13 cellular contexts compared by ENCODE assay signal in the genomic region with DNA sequence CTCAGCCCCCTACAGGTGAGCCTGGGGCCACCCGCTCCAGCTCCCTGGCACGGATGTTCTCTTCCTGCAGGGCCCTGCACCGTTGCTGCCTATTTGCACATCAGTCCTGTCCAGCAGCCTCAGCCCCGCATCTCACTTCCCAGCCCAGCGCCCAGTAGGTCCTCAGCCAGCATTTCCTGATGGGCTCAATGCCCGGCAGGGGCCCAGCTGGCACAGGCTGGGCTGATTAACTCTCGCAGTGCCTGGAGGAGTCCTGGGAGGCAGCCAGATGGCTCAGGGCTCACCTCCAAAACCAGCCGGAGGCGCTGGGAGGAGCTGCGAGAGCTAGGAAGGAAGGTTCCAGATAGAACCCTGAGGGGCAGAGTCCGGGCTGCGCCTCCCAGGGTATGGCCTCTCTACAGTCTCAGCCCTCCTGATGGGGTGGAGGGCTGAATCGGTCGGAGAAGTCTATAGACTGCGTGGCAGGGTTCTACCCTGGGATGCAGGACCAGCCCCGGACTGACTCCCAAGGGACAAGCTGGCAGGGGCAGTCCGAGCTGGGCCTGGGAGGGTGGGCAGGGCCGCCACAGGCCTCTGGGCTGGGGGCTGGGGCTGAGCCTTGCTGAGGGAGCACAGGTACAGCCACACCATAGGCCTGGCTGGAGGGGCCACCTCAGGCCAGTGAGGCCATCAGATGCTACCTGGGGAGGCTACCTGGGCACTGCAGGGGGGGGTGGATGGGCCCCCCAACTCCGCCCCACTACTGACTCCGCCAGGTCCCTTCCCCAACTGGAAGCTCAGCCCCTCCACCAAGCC. TPM values are rescaled to one million over a fixed set of nuclear protein-coding genes. Genes with fewer than 3 reads are reported as not detected.
A peak's percentile ranks its signal among the peaks of the same experiment; 100 is the strongest.
DNase-seq lines count a peak whose midpoint lies in the region; ATAC-seq and TF ChIP-seq lines count a peak whose summit lies in the region.
"Had no signal": no experiment of that assay in that cellular context is flagged by ENCODE, and none has a peak within 500 bp of the region (broad histone marks: within the 10 kb centered on the region; RNA-seq: fewer than 3 reads in every experiment).

No MANE protein-coding gene starts in this region.

- H3K79me2 ChIP-seq in hepatocyte: no peaks in the 10 kb centered on the region

- CTCF ChIA-PET in activated CD8-positive, alpha-beta T cell treated with anti-CD3 and anti-CD28 coated beads, Interleukin-2, amount 10 ng/mL, durations not matched to agents 7 days and 5 days (lab: Charles Lee): interaction anchor here (0.9 to 1.3 kb wide), 3 partner anchors 25 to 227 kb away, joined by 3 to 5 read pairs (median 3); no protein-coding TSS in a partner anchor

- no peaks in the 10 kb centered on the region for H3K9me3 Mint-ChIP-seq in activated CD8-positive, alpha-beta T cell treated with anti-CD3 and anti-CD28 coated beads, Interleukin-2, amount 10 ng/mL, durations not matched to agents 7 days and 5 days (ENCODE audit: insufficient read depth)
- H3K9me3 Mint-ChIP-seq: naive B cell, T-cell had no signal

- H3K4me3 ChIP-seq in BLaER1: no peak overlapping the region
- no peak overlapping the region for H3K4me3 ChIP-seq in astrocyte of the cerebellum (ENCODE audit: low read depth, low read length)
- H3K4me3 ChIP-seq in hepatocyte: no peak overlapping the region

- ATAC-seq in activated CD8-positive, alpha-beta T cell treated with anti-CD3 and anti-CD28 coated beads, Interleukin-2, amount 10 ng/mL, durations not matched to agents 7 days and 5 days: no peak
- no peak for ATAC-seq in GM18517 (IDR thresholded peaks at IDR 0.05; ENCODE audit: unreplicated experiment)

- H3K27ac Mint-ChIP-seq in activated CD8-positive, alpha-beta T cell treated with anti-CD3 and anti-CD28 coated beads, Interleukin-2, amount 10 ng/mL, durations not matched to agents 7 days and 5 days: no peak overlapping the region
- H3K27ac Mint-ChIP-seq: B cell, naive B cell, T-cell had no signal

- H3K36me3 ChIP-seq in BLaER1 (no peaks in the 10 kb centered on the region), hepatocyte (replicated peaks; ENCODE audit: insufficient read depth, low read depth) (no peaks in the 10 kb centered on the region)

- no peaks in the 10 kb centered on the region for H4K20me1 ChIP-seq in BLaER1
- no peaks in the 10 kb centered on the region for H4K20me1 ChIP-seq in hepatocyte (ENCODE audit: insufficient read depth, poor library complexity, severe bottlenecking)

- 82% methylated on average over 19 of the region's 20 CpGs for WGBS in hepatocyte (ENCODE audit: low lambda C conversion rate, missing lambda C conversion rate)

- H3K9ac ChIP-seq in BLaER1: no peak overlapping the region

- no peaks in the 10 kb centered on the region for H3K36me3 Mint-ChIP-seq in activated CD8-positive, alpha-beta T cell treated with anti-CD3 and anti-CD28 coated beads, Interleukin-2, amount 10 ng/mL, durations not matched to agents 7 days and 5 days (ENCODE audit: low read depth)
- H3K36me3 Mint-ChIP-seq: naive B cell, T-cell had no signal

- H3K27ac ChIP-seq in BLaER1 (peak overlapping the region; percentile 47), hepatocyte (no peak overlapping the region)

- DNase-seq in NCI-H1092 treated with DMSO at 0.1 percent for 48 hours (lab: John Stamatoyannopoulos, UW) (peak; percentile 66), astrocyte of the cerebellum (ENCODE audit: low read depth) (no peak), hepatocyte (ENCODE audit: low spot score) (peak; percentile 4), occipital lobe (lab: John Stamatoyannopoulos, UW) (no peak), hippocampal formation (lab: John Stamatoyannopoulos, UW) (no peak)
- DNase-seq in activated CD8-positive, alpha-beta T cell treated with anti-CD3 and anti-CD28 coated beads, Interleukin-2, amount 10 ng/mL, durations not matched to agents 7 days and 5 days: no peak
- DNase-seq: cortex of kidney; naive B cell; stimulated activated naive CD4-positive, alpha-beta T cell; T-cell had no signal

- POLR2A ChIA-PET in activated CD8-positive, alpha-beta T cell treated with anti-CD3 and anti-CD28 coated beads, Interleukin-2, amount 10 ng/mL, durations not matched to agents 7 days and 5 days (lab: Charles Lee): no interaction called here

- no peaks in the 10 kb centered on the region for H3K27me3 Mint-ChIP-seq in activated CD8-positive, alpha-beta T cell treated with anti-CD3 and anti-CD28 coated beads, Interleukin-2, amount 10 ng/mL, durations not matched to agents 7 days and 5 days (ENCODE audit: low read depth)
- H3K27me3 Mint-ChIP-seq: B cell, naive B cell, T-cell had no signal

- H3K9me3 ChIP-seq in BLaER1 (no peaks in the 10 kb centered on the region), hepatocyte (ENCODE audit: low read depth) (no peaks in the 10 kb centered on the region)

- TF ChIP-seq CTCF in astrocyte of the cerebellum (IDR thresholded peaks at IDR 0.05; ENCODE audit: low read depth, low read length, missing control alignments) (peak; percentile 14), hepatocyte (IDR thresholded peaks at IDR 0.05; ENCODE audit: poor library complexity) (no peak)

- in situ Hi-C loops in astrocyte of the cerebellum (cut with HindIII; ENCODE audit: low sequenced_read_pairs): no loop called here

- no peak overlapping the region for H3K4me3 Mint-ChIP-seq in activated CD8-positive, alpha-beta T cell treated with anti-CD3 and anti-CD28 coated beads, Interleukin-2, amount 10 ng/mL, durations not matched to agents 7 days and 5 days
- H3K4me3 Mint-ChIP-seq: B cell, naive B cell, T-cell had no signal

- H3K4me1 Mint-ChIP-seq in activated CD8-positive, alpha-beta T cell treated with anti-CD3 and anti-CD28 coated beads, Interleukin-2, amount 10 ng/mL, durations not matched to agents 7 days and 5 days (ENCODE audit: low read depth): no peaks in the 10 kb centered on the region
- H3K4me1 Mint-ChIP-seq: T-cell had no signal

- peaks cover 46% of the 10 kb centered on the region for H3K4me1 ChIP-seq in BLaER1
- peaks cover 6% of the 10 kb centered on the region for H3K4me1 ChIP-seq in hepatocyte (ENCODE audit: insufficient read depth)

- peak overlapping the region; percentile 66 for H3K4me2 ChIP-seq in BLaER1
- H3K4me2 ChIP-seq in hepatocyte: no peak overlapping the region

- no peaks in the 10 kb centered on the region for H3K9me2 ChIP-seq in hepatocyte (replicated peaks; ENCODE audit: insufficient read depth)

- no peaks in the 10 kb centered on the region for H3K27me3 ChIP-seq in BLaER1
- no peaks in the 10 kb centered on the region for H3K27me3 ChIP-seq in hepatocyte

- H2AFZ ChIP-seq in hepatocyte: no peak overlapping the region

RNA-seq across cellular contexts. Expression of a gene that starts 19.2 kb away (rescaled TPM):
- total RNA-seq in hepatocyte (40.5 and 47.7 TPM in 2 replicates), occipital lobe (129 TPM)
- polyA plus RNA-seq in hepatocyte: 64.9 and 74.2 TPM in 2 replicates
- total RNA-seq in activated CD8-positive, alpha-beta T cell treated with anti-CD3 and anti-CD28 coated beads, Interleukin-2, amount 10 ng/mL, durations not matched to agents 7 days and 5 days: 10 to 100 TPM; 91.1 to 96.8 TPM

Comparison
In these comparisons a context has a peak if more than half of its experiments do, and no peak if none do; other contexts are left out.
1. DNase-seq: peak in NCI-H1092 treated with DMSO at 0.1 percent for 48 hours (single experiment) and hepatocyte (single experiment); none in astrocyte of the cerebellum (single experiment), activated CD8-positive, alpha-beta T cell treated with anti-CD3 and anti-CD28 coated beads, Interleukin-2, amount 10 ng/mL, durations not matched to agents 7 days and 5 days (single experiment), occipital lobe (single experiment) and hippocampal formation (0 of 2).